ENCODE assay signal across 36 cellular contexts in genomic region chr3:36815375-36815774, GRCh38. TPM values are rescaled to one million over a fixed set of nuclear protein-coding genes. Genes with fewer than 3 reads are reported as not detected.
"Had no signal": no experiment of that assay in that cellular context is flagged by ENCODE, and none has a peak within 500 bp of the region (broad histone marks: within the 10 kb centered on the region; RNA-seq: fewer than 3 reads in every experiment).

No MANE protein-coding gene starts in this region.

- H3K4me3 Mint-ChIP-seq: activated CD4-positive, alpha-beta memory T cell treated with anti-CD3 and anti-CD28 coated beads, Interleukin-2, amount 10 ng/mL, durations not matched to agents 7 days and 5 days; activated CD8-positive, alpha-beta memory T cell treated with anti-CD3 and anti-CD28 coated beads, Interleukin-2, amount 10 ng/mL, durations not matched to agents 7 days and 5 days; activated naive CD4-positive, alpha-beta T cell treated with anti-CD3 and anti-CD28 coated beads, Interleukin-2, amount 10 ng/mL, durations not matched to agents 7 days and 5 days; activated naive CD8-positive, alpha-beta T cell; activated naive CD8-positive, alpha-beta T cell treated with anti-CD3 and anti-CD28 coated beads, Interleukin-2, amount 50 U/mL, for 24 hours; central memory CD8-positive, alpha-beta T cell; T-cell had no signal

- H3K9me3 ChIP-seq: Peyer's patch had no signal

- ATAC-seq: activated CD8-positive, alpha-beta memory T cell treated with anti-CD3 and anti-CD28 coated beads, Interleukin-2, amount 10 ng/mL, durations not matched to agents 7 days and 5 days; activated naive CD8-positive, alpha-beta T cell treated with anti-CD3 and anti-CD28 coated beads, Interleukin-2, amount 50 U/mL, for 24 hours; T-cell had no signal

- DNase-seq: activated CD4-positive, alpha-beta memory T cell treated with anti-CD3 and anti-CD28 coated beads, Interleukin-2, amount 10 ng/mL, durations not matched to agents 7 days and 5 days; activated CD4-positive, alpha-beta T cell treated with anti-CD3 and anti-CD28 coated beads for 1 hour; activated CD4-positive, alpha-beta T cell treated with anti-CD3 and anti-CD28 coated beads for 48 hours; activated CD4-positive, CD25-positive, alpha-beta regulatory T cell; activated CD8-positive, alpha-beta memory T cell treated with anti-CD3 and anti-CD28 coated beads for 24 hours; activated CD8-positive, alpha-beta memory T cell treated with anti-CD3 and anti-CD28 coated beads, Interleukin-2, amount 10 ng/mL, durations not matched to agents 7 days and 5 days; activated CD8-positive, alpha-beta memory T cell treated with anti-CD3 and anti-CD28 coated beads, Interleukin-2, amount 50 U/mL, for 48 hours; activated effector memory CD4-positive, alpha-beta T cell treated with Interleukin-2 at 50 U/mL for 16 hours; activated naive CD4-positive, alpha-beta T cell treated with anti-CD3 and anti-CD28 coated beads, Interleukin-2, amount 10 ng/mL, durations not matched to agents 7 days and 5 days; activated naive CD8-positive, alpha-beta T cell treated with anti-CD3 and anti-CD28 coated beads, Interleukin-2, amount 50 U/mL, for 24 hours; activated T-cell treated with anti-CD3 and anti-CD28 coated beads, Interleukin-2, amount 50 U/mL, for 48 hours; aorta; brain microvascular endothelial cell; MM.1S; MV-4-11; NCI-H1092 treated with DMSO at 0.1 percent for 48 hours; NCI-H1417; NCI-H146; NCI-H187; NCI-H2029 treated with DMSO at 0.1 percent for 48 hours; NCI-H2107; NCI-H226; NCI-H446 treated with DMSO at 0.1 percent for 48 hours; NCI-H69; PC-3; Peyer's patch; SIG-M5; T-cell; T-helper 2 cell; T1000; WERI-Rb-1 had no signal

- H3K4me3 ChIP-seq: Peyer's patch had no signal

- H3K36me3 Mint-ChIP-seq: activated CD8-positive, alpha-beta memory T cell treated with anti-CD3 and anti-CD28 coated beads, Interleukin-2, amount 10 ng/mL, durations not matched to agents 7 days and 5 days; activated naive CD4-positive, alpha-beta T cell treated with anti-CD3 and anti-CD28 coated beads, Interleukin-2, amount 10 ng/mL, durations not matched to agents 7 days and 5 days; activated naive CD8-positive, alpha-beta T cell; T-cell had no signal

- H3K27ac ChIP-seq: brain microvascular endothelial cell, KMS-11, Peyer's patch, WERI-Rb-1 had no signal

- H3K36me3 ChIP-seq: brain microvascular endothelial cell, Peyer's patch, WERI-Rb-1 had no signal

- H3K9me3 Mint-ChIP-seq: activated CD4-positive, alpha-beta memory T cell treated with anti-CD3 and anti-CD28 coated beads, Interleukin-2, amount 10 ng/mL, durations not matched to agents 7 days and 5 days; activated naive CD4-positive, alpha-beta T cell treated with anti-CD3 and anti-CD28 coated beads, Interleukin-2, amount 10 ng/mL, durations not matched to agents 7 days and 5 days; activated naive CD8-positive, alpha-beta T cell treated with anti-CD3 and anti-CD28 coated beads, Interleukin-2, amount 50 U/mL, for 24 hours; central memory CD8-positive, alpha-beta T cell; T-cell had no signal

- H3K9ac ChIP-seq: KMS-11 had no signal

- H3K4me2 ChIP-seq: KMS-11 had no signal

- H3K27me3 Mint-ChIP-seq: activated CD8-positive, alpha-beta memory T cell treated with anti-CD3 and anti-CD28 coated beads, Interleukin-2, amount 10 ng/mL, durations not matched to agents 7 days and 5 days; activated naive CD8-positive, alpha-beta T cell; activated naive CD8-positive, alpha-beta T cell treated with anti-CD3 and anti-CD28 coated beads, Interleukin-2, amount 50 U/mL, for 24 hours had no signal

- H3K27me3 ChIP-seq: brain microvascular endothelial cell, Peyer's patch had no signal

- H3K4me1 Mint-ChIP-seq: activated CD4-positive, alpha-beta memory T cell treated with anti-CD3 and anti-CD28 coated beads, Interleukin-2, amount 10 ng/mL, durations not matched to agents 7 days and 5 days; activated CD8-positive, alpha-beta memory T cell treated with anti-CD3 and anti-CD28 coated beads, Interleukin-2, amount 10 ng/mL, durations not matched to agents 7 days and 5 days; activated naive CD4-positive, alpha-beta T cell treated with anti-CD3 and anti-CD28 coated beads, Interleukin-2, amount 10 ng/mL, durations not matched to agents 7 days and 5 days; activated naive CD8-positive, alpha-beta T cell treated with anti-CD3 and anti-CD28 coated beads, Interleukin-2, amount 50 U/mL, for 24 hours; central memory CD8-positive, alpha-beta T cell; T-cell had no signal

- H3K4me1 ChIP-seq: Peyer's patch had no signal

- H3K27ac Mint-ChIP-seq: activated CD4-positive, alpha-beta memory T cell treated with anti-CD3 and anti-CD28 coated beads, Interleukin-2, amount 10 ng/mL, durations not matched to agents 7 days and 5 days; activated CD8-positive, alpha-beta memory T cell treated with anti-CD3 and anti-CD28 coated beads, Interleukin-2, amount 10 ng/mL, durations not matched to agents 7 days and 5 days; activated naive CD4-positive, alpha-beta T cell treated with anti-CD3 and anti-CD28 coated beads, Interleukin-2, amount 10 ng/mL, durations not matched to agents 7 days and 5 days; activated naive CD8-positive, alpha-beta T cell; activated naive CD8-positive, alpha-beta T cell treated with anti-CD3 and anti-CD28 coated beads, Interleukin-2, amount 50 U/mL, for 24 hours; T-cell had no signal

RNA-seq across cellular contexts. Expression of gene DCLK3, which starts 51.0 kb away (rescaled TPM):
- total RNA-seq: activated CD4-positive, alpha-beta memory T cell treated with anti-CD3 and anti-CD28 coated beads, Interleukin-2, amount 10 ng/mL, durations not matched to agents 7 days and 5 days; activated CD8-positive, alpha-beta memory T cell treated with anti-CD3 and anti-CD28 coated beads, Interleukin-2, amount 10 ng/mL, durations not matched to agents 7 days and 5 days; LHCN-M2; PC-3; Peyer's patch; SK-MEL-5; T-cell had no signal
